ENCODE assay signal across 1 cellular context in genomic region chr1:246724001-246724724, GRCh38.
TF ChIP-seq lines count a peak whose summit lies in the region.

Gene SCCPDH, plus strand, starts transcription at chr1:246724409. Its CDS starts 14 bp downstream, at chr1:246724423.

TF ChIP-seq in GM23338, 12 proteins besides CTCF, POLR2A, EP300 and RAD21 (continued from another document):
- TF ChIP-seq ZNF462 (CRISPR knock-in tag; IDR thresholded peaks at IDR 0.05) (no peak), ZNF114 (CRISPR knock-in tag; IDR thresholded peaks at IDR 0.05) (no peak), POLR2AphosphoS5 (IDR thresholded peaks at IDR 0.05; ENCODE audit: low read depth) (peak; percentile 61), JUNB (IDR thresholded peaks at IDR 0.05; ENCODE audit: unreplicated experiment) (no peak), STAT1 (IDR thresholded peaks at IDR 0.05; ENCODE audit: unreplicated experiment) (no peak)
